ENCODE assay signal across 8 cellular contexts in the genomic region with DNA sequence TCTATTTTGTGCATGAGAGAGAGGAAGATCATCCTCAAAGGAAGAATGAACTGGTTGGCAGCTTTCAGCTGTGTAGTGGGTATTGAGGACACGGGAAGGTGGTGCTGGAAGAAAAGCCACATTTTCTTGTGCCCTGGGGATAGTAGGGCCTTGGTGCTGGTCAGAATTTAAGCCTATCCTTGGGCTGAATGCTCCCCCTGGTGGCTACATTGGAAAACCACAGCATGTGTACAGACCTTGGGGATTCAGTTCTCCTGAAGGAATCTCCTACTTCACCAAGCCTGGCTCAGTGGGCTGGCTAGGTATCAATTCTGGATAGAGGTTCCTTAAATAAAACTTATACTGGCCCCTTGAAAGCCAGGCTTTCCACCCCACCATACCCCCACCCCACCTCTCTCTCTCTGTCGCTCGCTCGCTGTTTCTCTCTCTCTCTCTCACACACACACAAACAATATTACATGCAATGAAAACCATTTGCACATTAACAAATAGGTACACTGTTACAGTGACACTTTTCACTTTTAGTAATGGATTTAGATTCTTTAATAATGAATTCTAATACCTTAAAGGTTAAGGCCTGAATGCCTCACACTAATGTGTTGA. TPM values are rescaled to one million over a fixed set of nuclear protein-coding genes. Genes with fewer than 3 reads are reported as not detected.
DNase-seq lines count a peak whose midpoint lies in the region; ATAC-seq lines count a peak whose summit lies in the region.

No MANE protein-coding gene starts in this region.

- no peak overlapping the region for H3K27ac Mint-ChIP-seq in activated naive CD8-positive, alpha-beta T cell treated with anti-CD3 and anti-CD28 coated beads for 36 hours

- ATAC-seq in GM19023 (IDR thresholded peaks at IDR 0.05; ENCODE audit: unreplicated experiment) (peak; percentile 95), HG03103 (IDR thresholded peaks at IDR 0.05; ENCODE audit: low read depth, unreplicated experiment) (peak; percentile 95), right cardiac atrium (peak; percentile 66 to 70)

- H3K9me3 Mint-ChIP-seq in activated naive CD8-positive, alpha-beta T cell treated with anti-CD3 and anti-CD28 coated beads for 36 hours: no peaks in the 10 kb centered on the region

- no peaks in the 10 kb centered on the region for H3K27me3 Mint-ChIP-seq in activated naive CD8-positive, alpha-beta T cell treated with anti-CD3 and anti-CD28 coated beads for 36 hours

- no peaks in the 10 kb centered on the region for H3K27me3 ChIP-seq in right cardiac atrium (ENCODE audit: control insufficient read depth, insufficient read depth)

- no peaks in the 10 kb centered on the region for H3K9me3 ChIP-seq in right cardiac atrium (ENCODE audit: control insufficient read depth, low read length)

- no peaks in the 10 kb centered on the region for H3K4me1 Mint-ChIP-seq in activated naive CD8-positive, alpha-beta T cell treated with anti-CD3 and anti-CD28 coated beads for 36 hours

- no peaks in the 10 kb centered on the region for H3K4me1 ChIP-seq in right cardiac atrium (ENCODE audit: control insufficient read depth, insufficient read depth, low read length)

- DNase-seq in D341Med (ENCODE audit: low spot score) (peak; percentile 36), NCI-H526 treated with DMSO at 0.1 percent for 48 hours (lab: John Stamatoyannopoulos, UW) (peak; percentile 3), right cardiac atrium (peak in 2 of 3 donors; percentile 17 to 25), smooth muscle cell of the brain vasculature (ENCODE audit: low read depth, low spot score) (peak; percentile 26), activated gamma-delta T cell treated with Interleukin-2 at 50 U/mL for 16 hours (no peak)
- peak; percentile 27 for DNase-seq in activated naive CD8-positive, alpha-beta T cell treated with anti-CD3 and anti-CD28 coated beads for 36 hours

- 76% methylated on average over 4 of the region's 4 CpGs for WGBS in right cardiac atrium

- no peak overlapping the region for H3K4me3 ChIP-seq in right cardiac atrium (ENCODE audit: low read length)

- no peak overlapping the region for H3K27ac ChIP-seq in right cardiac atrium (ENCODE audit: low read length)

- no peak overlapping the region for H3K4me3 Mint-ChIP-seq in activated naive CD8-positive, alpha-beta T cell treated with anti-CD3 and anti-CD28 coated beads for 36 hours

- intact Hi-C loops in right cardiac atrium (cut with DNase I): loop anchor here in 3 of 4 donors (2.0 to 10.0 kb wide), 3 partner anchors 176 to 259 kb away; no protein-coding TSS in a partner anchor

- no peaks in the 10 kb centered on the region for H3K36me3 Mint-ChIP-seq in activated naive CD8-positive, alpha-beta T cell treated with anti-CD3 and anti-CD28 coated beads for 36 hours

RNA-seq across cellular contexts. Expression of a gene that starts 2.8 kb away (rescaled TPM):
- not detected for total RNA-seq in activated naive CD8-positive, alpha-beta T cell treated with anti-CD3 and anti-CD28 coated beads for 36 hours
- not detected for total RNA-seq in right cardiac atrium
- polyA plus RNA-seq in right cardiac atrium: not detected

RNA-seq across cellular contexts. Expression of a gene that starts 29.5 kb away (rescaled TPM):
- total RNA-seq in activated naive CD8-positive, alpha-beta T cell treated with anti-CD3 and anti-CD28 coated beads for 36 hours: not detected
- not detected for total RNA-seq in right cardiac atrium
- not detected for polyA plus RNA-seq in right cardiac atrium

RNA-seq across cellular contexts. Expression of a gene that starts 37.5 kb away (rescaled TPM):
- not detected for total RNA-seq in activated naive CD8-positive, alpha-beta T cell treated with anti-CD3 and anti-CD28 coated beads for 36 hours
- total RNA-seq in right cardiac atrium: under 1 TPM in 1 of 4 donors, not detected in 3; 0.33 TPM
- 0.14 TPM for polyA plus RNA-seq in right cardiac atrium

RNA-seq across cellular contexts. Expression of a gene that starts 41.1 kb away (rescaled TPM):
- total RNA-seq in activated naive CD8-positive, alpha-beta T cell treated with anti-CD3 and anti-CD28 coated beads for 36 hours: not detected
- not detected for total RNA-seq in right cardiac atrium
- polyA plus RNA-seq in right cardiac atrium: not detected

RNA-seq across cellular contexts. Expression of a gene that starts 56.7 kb away (rescaled TPM):
- not detected for total RNA-seq in activated naive CD8-positive, alpha-beta T cell treated with anti-CD3 and anti-CD28 coated beads for 36 hours
- total RNA-seq in right cardiac atrium: not detected
- not detected for polyA plus RNA-seq in right cardiac atrium
